Comparison of ENCODE assay signal across 1 cellular context in genomic region chr16:2514333-2515179, GRCh38.
TF ChIP-seq lines count a peak whose summit lies in the region.

No MANE protein-coding gene starts in this region.

TF ChIP-seq in K562, 482 proteins besides CTCF, POLR2A, EP300 and RAD21:
- TF ChIP-seq MYC (IDR thresholded peaks at IDR 0.05; ENCODE audit: low read depth, low read length) (no peak), MYC (CRISPR knock-in tag; IDR thresholded peaks at IDR 0.05; ENCODE audit: borderline replicate concordance, low read depth) (0 out of 2 replicates have a peak, but pooled peaks have one; percentile 31), PHB (CRISPR knock-in tag; IDR thresholded peaks at IDR 0.05) (no peak), CEBPG (CRISPR knock-in tag; IDR thresholded peaks at IDR 0.05) (peak; percentile 57; the same call in 1 of the 2 replicates), CEBPG (tag; conservative IDR thresholded peaks at IDR 0.05 in 1 of 2, IDR thresholded peaks at IDR 0.05 in 1 of 2) (no peak; a peak in 1 of 4 replicates), EP400 (IDR thresholded peaks at IDR 0.05) (0 out of 2 replicates have a peak, but pooled peaks have one; percentile 37), ZNF253 (CRISPR knock-in tag; conservative IDR thresholded peaks at IDR 0.05) (no peak), RBM22 (IDR thresholded peaks at IDR 0.05; ENCODE audit: low read depth, low read length, poor library complexity, severe bottlenecking) (peak; percentile 17), SIN3A (IDR thresholded peaks at IDR 0.05; ENCODE audit: borderline replicate concordance in 2 of 2, control insufficient read depth in 1 of 2, low read depth in 2 of 2, low read length in 2 of 2) (peak in 1 of 2 experiments; percentile 35; a peak in 1 of 4 replicates), DACH1 (IDR thresholded peaks at IDR 0.05; ENCODE audit: partially characterized antibody) (no peak), ZBTB40 (IDR thresholded peaks at IDR 0.05) (peak; percentile 31; the same call in 1 of the 2 replicates), ZBTB40 (CRISPR knock-in tag; IDR thresholded peaks at IDR 0.05) (no peak), ZBTB7A (IDR thresholded peaks at IDR 0.05; ENCODE audit: borderline replicate concordance, control insufficient read depth, low read depth, low read length) (peak; percentile 59; the same call in 1 of the 2 replicates), STAG1 (CRISPR knock-in tag; IDR thresholded peaks at IDR 0.05; ENCODE audit: borderline replicate concordance) (no peak), RBFOX2 (IDR thresholded peaks at IDR 0.05; ENCODE audit: low read depth, low read length) (peak; percentile 70), CHD1 (IDR thresholded peaks at IDR 0.05; ENCODE audit: low read length) (peak; percentile 44), E2F3 (CRISPR knock-in tag; IDR thresholded peaks at IDR 0.05) (no peak), YY1 (IDR thresholded peaks at IDR 0.05; ENCODE audit: borderline replicate concordance in 1 of 3, control insufficient read depth in 1 of 3, extremely low read depth in 1 of 3, insufficient read depth in 3 of 3, insufficient read length in 1 of 3, insufficient replicate concordance in 2 of 3, low read depth in 1 of 3, low read length in 2 of 3) (peak in 1 of 3 experiments; percentile 22), ELF1 (tag; IDR thresholded peaks at IDR 0.05) (peak; percentile 46), KAT7 (CRISPR knock-in tag; IDR thresholded peaks at IDR 0.05; ENCODE audit: borderline replicate concordance) (peak; percentile 47; the same call in 1 of the 2 replicates), HBP1 (CRISPR knock-in tag; IDR thresholded peaks at IDR 0.05) (peak; percentile 11; the same call in 1 of the 2 replicates), BRD9 (IDR thresholded peaks at IDR 0.05; ENCODE audit: low read depth, partially characterized antibody) (no peak), SAP30 (IDR thresholded peaks at IDR 0.05; ENCODE audit: borderline replicate concordance, insufficient read depth, low read depth, low read length, poor library complexity, severe bottlenecking) (peak; percentile 67), ATF1 (CRISPR knock-in tag; IDR thresholded peaks at IDR 0.05) (no peak), ATF1 (tag; IDR thresholded peaks at IDR 0.05) (0 out of 2 replicates have a peak, but pooled peaks have one; percentile 51), POLR2G (IDR thresholded peaks at IDR 0.05; ENCODE audit: low read depth, low read length) (peak; percentile 21), ZC3H4 (CRISPR knock-in tag; IDR thresholded peaks at IDR 0.05; ENCODE audit: borderline replicate concordance) (peak; percentile 71; the same call in 1 of the 2 replicates), NR3C1 (CRISPR knock-in tag; IDR thresholded peaks at IDR 0.05) (0 out of 2 replicates have a peak, but pooled peaks have one; percentile 14), HDAC1 (IDR thresholded peaks at IDR 0.05) (peak in 1 of 2 experiments; percentile 14; a peak in 1 of 4 replicates), ZNF740 (CRISPR knock-in tag; IDR thresholded peaks at IDR 0.05) (0 out of 2 replicates have a peak, but pooled peaks have one; percentile 16), ZNF740 (tag; IDR thresholded peaks at IDR 0.05) (no peak), GABPA (tag; conservative IDR thresholded peaks at IDR 0.05; ENCODE audit: low read depth) (0 out of 2 replicates have a peak, but pooled peaks have one; percentile 17), CEBPB (tag; IDR thresholded peaks at IDR 0.05) (peak; percentile 31)
- TF ChIP-seq, protein P1, sequence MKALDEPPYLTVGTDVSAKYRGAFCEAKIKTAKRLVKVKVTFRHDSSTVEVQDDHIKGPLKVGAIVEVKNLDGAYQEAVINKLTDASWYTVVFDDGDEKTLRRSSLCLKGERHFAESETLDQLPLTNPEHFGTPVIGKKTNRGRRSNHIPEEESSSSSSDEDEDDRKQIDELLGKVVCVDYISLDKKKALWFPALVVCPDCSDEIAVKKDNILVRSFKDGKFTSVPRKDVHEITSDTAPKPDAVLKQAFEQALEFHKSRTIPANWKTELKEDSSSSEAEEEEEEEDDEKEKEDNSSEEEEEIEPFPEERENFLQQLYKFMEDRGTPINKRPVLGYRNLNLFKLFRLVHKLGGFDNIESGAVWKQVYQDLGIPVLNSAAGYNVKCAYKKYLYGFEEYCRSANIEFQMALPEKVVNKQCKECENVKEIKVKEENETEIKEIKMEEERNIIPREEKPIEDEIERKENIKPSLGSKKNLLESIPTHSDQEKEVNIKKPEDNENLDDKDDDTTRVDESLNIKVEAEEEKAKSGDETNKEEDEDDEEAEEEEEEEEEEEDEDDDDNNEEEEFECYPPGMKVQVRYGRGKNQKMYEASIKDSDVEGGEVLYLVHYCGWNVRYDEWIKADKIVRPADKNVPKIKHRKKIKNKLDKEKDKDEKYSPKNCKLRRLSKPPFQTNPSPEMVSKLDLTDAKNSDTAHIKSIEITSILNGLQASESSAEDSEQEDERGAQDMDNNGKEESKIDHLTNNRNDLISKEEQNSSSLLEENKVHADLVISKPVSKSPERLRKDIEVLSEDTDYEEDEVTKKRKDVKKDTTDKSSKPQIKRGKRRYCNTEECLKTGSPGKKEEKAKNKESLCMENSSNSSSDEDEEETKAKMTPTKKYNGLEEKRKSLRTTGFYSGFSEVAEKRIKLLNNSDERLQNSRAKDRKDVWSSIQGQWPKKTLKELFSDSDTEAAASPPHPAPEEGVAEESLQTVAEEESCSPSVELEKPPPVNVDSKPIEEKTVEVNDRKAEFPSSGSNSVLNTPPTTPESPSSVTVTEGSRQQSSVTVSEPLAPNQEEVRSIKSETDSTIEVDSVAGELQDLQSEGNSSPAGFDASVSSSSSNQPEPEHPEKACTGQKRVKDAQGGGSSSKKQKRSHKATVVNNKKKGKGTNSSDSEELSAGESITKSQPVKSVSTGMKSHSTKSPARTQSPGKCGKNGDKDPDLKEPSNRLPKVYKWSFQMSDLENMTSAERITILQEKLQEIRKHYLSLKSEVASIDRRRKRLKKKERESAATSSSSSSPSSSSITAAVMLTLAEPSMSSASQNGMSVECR (CRISPR knock-in tag; IDR thresholded peaks at IDR 0.05), result peak; percentile 16
- TF ChIP-seq, protein P2, sequence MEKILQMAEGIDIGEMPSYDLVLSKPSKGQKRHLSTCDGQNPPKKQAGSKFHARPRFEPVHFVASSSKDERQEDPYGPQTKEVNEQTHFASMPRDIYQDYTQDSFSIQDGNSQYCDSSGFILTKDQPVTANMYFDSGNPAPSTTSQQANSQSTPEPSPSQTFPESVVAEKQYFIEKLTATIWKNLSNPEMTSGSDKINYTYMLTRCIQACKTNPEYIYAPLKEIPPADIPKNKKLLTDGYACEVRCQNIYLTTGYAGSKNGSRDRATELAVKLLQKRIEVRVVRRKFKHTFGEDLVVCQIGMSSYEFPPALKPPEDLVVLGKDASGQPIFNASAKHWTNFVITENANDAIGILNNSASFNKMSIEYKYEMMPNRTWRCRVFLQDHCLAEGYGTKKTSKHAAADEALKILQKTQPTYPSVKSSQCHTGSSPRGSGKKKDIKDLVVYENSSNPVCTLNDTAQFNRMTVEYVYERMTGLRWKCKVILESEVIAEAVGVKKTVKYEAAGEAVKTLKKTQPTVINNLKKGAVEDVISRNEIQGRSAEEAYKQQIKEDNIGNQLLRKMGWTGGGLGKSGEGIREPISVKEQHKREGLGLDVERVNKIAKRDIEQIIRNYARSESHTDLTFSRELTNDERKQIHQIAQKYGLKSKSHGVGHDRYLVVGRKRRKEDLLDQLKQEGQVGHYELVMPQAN (IDR thresholded peaks at IDR 0.05; ENCODE audit: borderline replicate concordance), result 0 out of 2 replicates have a peak, but pooled peaks have one; percentile 43
- TF ChIP-seq, protein P3, sequence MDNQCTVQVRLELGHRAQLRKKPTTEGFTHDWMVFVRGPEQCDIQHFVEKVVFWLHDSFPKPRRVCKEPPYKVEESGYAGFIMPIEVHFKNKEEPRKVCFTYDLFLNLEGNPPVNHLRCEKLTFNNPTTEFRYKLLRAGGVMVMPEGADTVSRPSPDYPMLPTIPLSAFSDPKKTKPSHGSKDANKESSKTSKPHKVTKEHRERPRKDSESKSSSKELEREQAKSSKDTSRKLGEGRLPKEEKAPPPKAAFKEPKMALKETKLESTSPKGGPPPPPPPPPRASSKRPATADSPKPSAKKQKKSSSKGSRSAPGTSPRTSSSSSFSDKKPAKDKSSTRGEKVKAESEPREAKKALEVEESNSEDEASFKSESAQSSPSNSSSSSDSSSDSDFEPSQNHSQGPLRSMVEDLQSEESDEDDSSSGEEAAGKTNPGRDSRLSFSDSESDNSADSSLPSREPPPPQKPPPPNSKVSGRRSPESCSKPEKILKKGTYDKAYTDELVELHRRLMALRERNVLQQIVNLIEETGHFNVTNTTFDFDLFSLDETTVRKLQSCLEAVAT (IDR thresholded peaks at IDR 0.05), result peak in 1 of 2 experiments; percentile 34; a peak in 1 of 4 replicates
- TF ChIP-seq, protein P4, sequence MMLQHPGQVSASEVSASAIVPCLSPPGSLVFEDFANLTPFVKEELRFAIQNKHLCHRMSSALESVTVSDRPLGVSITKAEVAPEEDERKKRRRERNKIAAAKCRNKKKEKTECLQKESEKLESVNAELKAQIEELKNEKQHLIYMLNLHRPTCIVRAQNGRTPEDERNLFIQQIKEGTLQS (IDR thresholded peaks at IDR 0.05), result no peak
- TF ChIP-seq, protein P4 (CRISPR knock-in tag; conservative IDR thresholded peaks at IDR 0.05), result no peak
